ENCODE assay signal across 7 cellular contexts in the genomic region with DNA sequence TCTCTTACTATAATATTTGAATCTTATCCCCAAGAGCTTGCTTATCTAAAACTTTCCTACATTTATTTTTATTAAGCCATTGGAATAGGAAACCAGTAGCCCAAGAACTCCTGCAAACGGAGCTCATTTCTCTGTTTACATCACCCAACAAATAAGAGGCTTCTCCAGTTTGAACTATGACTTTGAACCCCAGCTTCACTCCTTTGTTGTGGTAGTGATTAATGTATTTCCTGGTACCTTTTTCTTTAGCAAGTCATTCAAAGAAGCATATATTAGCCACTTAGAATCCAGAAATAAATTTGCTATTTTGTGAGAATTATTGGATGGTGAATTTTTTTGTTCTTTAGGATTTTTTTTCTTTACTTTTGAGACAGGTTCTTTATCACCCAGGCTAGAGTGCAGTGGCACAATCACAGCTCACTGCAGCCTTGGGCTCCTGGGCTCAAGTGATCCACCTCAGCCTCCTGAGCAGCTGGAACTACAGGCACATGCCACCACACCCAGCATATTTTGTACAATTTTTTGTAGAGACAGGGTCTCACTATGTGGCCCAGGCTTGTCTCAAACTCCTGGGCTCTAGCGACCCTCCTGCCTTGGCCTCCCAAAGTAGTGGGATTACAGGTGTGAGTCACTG.
DNase-seq lines count a peak whose midpoint lies in the region; ATAC-seq and TF ChIP-seq lines count a peak whose summit lies in the region.
"Not testable (repeated sequence)": the region's sequence is repeated elsewhere in the genome, so short reads cannot be mapped to it uniquely, and the experiment has no call there.

No MANE protein-coding gene starts in this region.

- BruUV-seq in mammary epithelial cell (replicated peaks; lab: Mats Ljungman, UMichigan): not testable (repeated sequence)

- POLR2A ChIA-PET in SK-N-SH (lab: Yijun Ruan, JAX): not testable (repeated sequence)

- TF ChIP-seq EP300 in SK-N-SH (IDR thresholded peaks at IDR 0.05; ENCODE audit: borderline replicate concordance in 1 of 2, low read depth in 1 of 2, low read length in 1 of 2): not testable (repeated sequence)

- dilution Hi-C loops in mammary epithelial cell (cut with HindIII; ENCODE audit: low sequenced_read_pairs): not testable (repeated sequence)

- CTCF ChIA-PET in SK-N-SH (lab: Yijun Ruan, JAX); mammary epithelial cell (lab: Charles Lee; ENCODE audit: low non-redundant PET): not testable (repeated sequence)
- CTCF ChIA-PET in activated naive CD4-positive, alpha-beta T cell treated with anti-CD3 and anti-CD28 coated beads, Interleukin-2, amount 10 ng/mL, durations not matched to agents 7 days and 5 days (lab: Charles Lee): interaction anchor here (0.5 to 0.7 kb wide), 3 partner anchors 24 to 127 kb away, joined by 3 read pairs; no protein-coding TSS in a partner anchor

- not testable (repeated sequence) for TF ChIP-seq CTCF in HFFc6 (IDR thresholded peaks at IDR 0.05); SK-N-SH (IDR thresholded peaks at IDR 0.05); mammary epithelial cell (conservative IDR thresholded peaks at IDR 0.05 in 1 of 2, IDR thresholded peaks at IDR 0.05 in 1 of 2; ENCODE audit: extremely low read depth in 1 of 2, insufficient read depth in 1 of 2, low read depth in 1 of 2, low read length in 2 of 2); fibroblast of pulmonary artery (IDR thresholded peaks at IDR 0.05; ENCODE audit: low read length, missing control alignments); osteoblast (IDR thresholded peaks at IDR 0.05; ENCODE audit: extremely low read depth, low read depth, low read length)

- not testable (repeated sequence) for H3K27me3 ChIP-seq in SK-N-SH (ENCODE audit: insufficient read depth); mammary epithelial cell (ENCODE audit: insufficient read depth, low read length); osteoblast (ENCODE audit: insufficient read depth, low read length)

- peak overlapping the region; percentile 71 for H3K4me3 Mint-ChIP-seq in HFFc6
- H3K4me3 Mint-ChIP-seq in activated naive CD4-positive, alpha-beta T cell treated with anti-CD3 and anti-CD28 coated beads, Interleukin-2, amount 10 ng/mL, durations not matched to agents 7 days and 5 days: not testable (repeated sequence)
- H3K4me3 Mint-ChIP-seq in stimulated activated naive CD8-positive, alpha-beta T cell treated with anti-CD3 and anti-CD28 coated beads, Interleukin-15, amount 100 ng/mL, for 72 hours: peak overlapping the region; percentile 52 to 59

- not testable (repeated sequence) for H3K9me3 Mint-ChIP-seq in HFFc6; activated naive CD4-positive, alpha-beta T cell treated with anti-CD3 and anti-CD28 coated beads, Interleukin-2, amount 10 ng/mL, durations not matched to agents 7 days and 5 days; stimulated activated naive CD8-positive, alpha-beta T cell treated with anti-CD3 and anti-CD28 coated beads, Interleukin-15, amount 100 ng/mL, for 72 hours

- H3K4me2 ChIP-seq in SK-N-SH: peak overlapping the region; percentile 69
- H3K4me2 ChIP-seq in mammary epithelial cell (ENCODE audit: insufficient read depth, low read depth, low read length): peak overlapping the region; percentile 48
- peak overlapping the region; percentile 74 for H3K4me2 ChIP-seq in osteoblast (ENCODE audit: insufficient read depth, low read length)

- 74% methylated on average over 2 of the region's 2 CpGs for WGBS in SK-N-SH (ENCODE audit: low lambda C conversion rate)
- 62% methylated on average over 2 of the region's 2 CpGs for WGBS in mammary epithelial cell (ENCODE audit: low coverage, missing lambda C conversion rate)

- H3K4me1 ChIP-seq in SK-N-SH (ENCODE audit: control insufficient read depth in 1 of 2, insufficient read depth in 2 of 2, low read depth in 1 of 2, low read length in 1 of 2): peaks cover 5 to 47% of the 10 kb centered on the region in 2 experiments; a peak in 3 of 4 replicates
- peaks cover 42% of the 10 kb centered on the region for H3K4me1 ChIP-seq in mammary epithelial cell (ENCODE audit: insufficient read depth, low read length)
- peaks cover 46% of the 10 kb centered on the region for H3K4me1 ChIP-seq in osteoblast (ENCODE audit: insufficient read depth, low read length)

- H3K36me3 Mint-ChIP-seq in HFFc6 (ENCODE audit: low read depth): peaks cover 19% of the 10 kb centered on the region
- H3K36me3 Mint-ChIP-seq in activated naive CD4-positive, alpha-beta T cell treated with anti-CD3 and anti-CD28 coated beads, Interleukin-2, amount 10 ng/mL, durations not matched to agents 7 days and 5 days: not testable (repeated sequence)

- not testable (repeated sequence) for DNase-seq in HFFc6; SK-N-SH; activated naive CD4-positive, alpha-beta T cell treated with anti-CD3 and anti-CD28 coated beads, Interleukin-2, amount 10 ng/mL, durations not matched to agents 7 days and 5 days; mammary epithelial cell; fibroblast of pulmonary artery (ENCODE audit: low read depth); osteoblast (ENCODE audit: insufficient read length, low spot score, missing footprints); stimulated activated naive CD8-positive, alpha-beta T cell treated with anti-CD3 and anti-CD28 coated beads, Interleukin-15, amount 100 ng/mL, for 72 hours

- not testable (repeated sequence) for H3K9me2 ChIP-seq in SK-N-SH

- intact Hi-C loops in mammary epithelial cell (cut with micrococcal nuclease): loop anchor here (2.0 to 10.0 kb wide), 3 partner anchors 35 to 103 kb away; a partner anchor contains a TSS

- TF ChIP-seq RAD21 in SK-N-SH (IDR thresholded peaks at IDR 0.05; ENCODE audit: low read length): not testable (repeated sequence)

- H3K36me3 ChIP-seq in SK-N-SH (replicated peaks in 1 of 2; ENCODE audit: control insufficient read depth in 1 of 2, insufficient read depth in 2 of 2, low read length in 1 of 2): peaks cover 3 to 25% of the 10 kb centered on the region in 2 experiments
- not testable (repeated sequence) for H3K36me3 ChIP-seq in mammary epithelial cell (ENCODE audit: insufficient read depth, low read length); osteoblast (ENCODE audit: insufficient read depth, low read length)

- peak; percentile 87 for ATAC-seq in stimulated activated naive CD8-positive, alpha-beta T cell treated with anti-CD3 and anti-CD28 coated beads, Interleukin-15, amount 100 ng/mL, for 72 hours

- H3F3A ChIP-seq in SK-N-SH (replicated peaks; ENCODE audit: insufficient read depth): peaks cover 75% of the 10 kb centered on the region

- peak overlapping the region; percentile 90 for H3K27ac Mint-ChIP-seq in HFFc6
- H3K27ac Mint-ChIP-seq in activated naive CD4-positive, alpha-beta T cell treated with anti-CD3 and anti-CD28 coated beads, Interleukin-2, amount 10 ng/mL, durations not matched to agents 7 days and 5 days: peak overlapping the region; percentile 56
- H3K27ac Mint-ChIP-seq in stimulated activated naive CD8-positive, alpha-beta T cell treated with anti-CD3 and anti-CD28 coated beads, Interleukin-15, amount 100 ng/mL, for 72 hours: peak overlapping the region in 1 of 2 donors; percentile 94

- H3K27ac ChIP-seq in SK-N-SH (ENCODE audit: low read depth in 2 of 2, low read length in 1 of 2) (peak overlapping the region; percentile 62 to 98; a peak in 3 of 4 replicates), mammary epithelial cell (ENCODE audit: insufficient read depth, low read depth, low read length) (peak overlapping the region; percentile 85), osteoblast (ENCODE audit: low read depth, low read length) (peak overlapping the region; percentile 97)

- H2AFZ ChIP-seq in SK-N-SH (ENCODE audit: low read depth); mammary epithelial cell (ENCODE audit: low read depth, low read length); osteoblast (ENCODE audit: low read length): not testable (repeated sequence)

- in situ Hi-C loops in mammary epithelial cell (cut with MboI; ENCODE audit: low sequenced_read_pairs in 2 of 2): not testable (repeated sequence)

- not testable (repeated sequence) for H3K27me3 Mint-ChIP-seq in HFFc6 (ENCODE audit: insufficient read depth); activated naive CD4-positive, alpha-beta T cell treated with anti-CD3 and anti-CD28 coated beads, Interleukin-2, amount 10 ng/mL, durations not matched to agents 7 days and 5 days; stimulated activated naive CD8-positive, alpha-beta T cell treated with anti-CD3 and anti-CD28 coated beads, Interleukin-15, amount 100 ng/mL, for 72 hours

- not testable (repeated sequence) for H3K4me3 ChIP-seq in SK-N-SH (ENCODE audit: low read depth in 2 of 2, low read length in 1 of 2)
- peak overlapping the region in 1 of 3 experiments; percentile 8 for H3K4me3 ChIP-seq in mammary epithelial cell (replicated peaks in 1 of 3; ENCODE audit: insufficient read depth in 1 of 3, low read depth in 2 of 3, low read length in 3 of 3)
- peak overlapping the region; percentile 21 for H3K4me3 ChIP-seq in fibroblast of pulmonary artery (replicated peaks; ENCODE audit: low read depth, low read length)
- peak overlapping the region; percentile 13 for H3K4me3 ChIP-seq in osteoblast (ENCODE audit: insufficient read depth, low read length)

- H3K4me1 Mint-ChIP-seq in HFFc6 (ENCODE audit: low read depth): peaks cover 87% of the 10 kb centered on the region
- H3K4me1 Mint-ChIP-seq in activated naive CD4-positive, alpha-beta T cell treated with anti-CD3 and anti-CD28 coated beads, Interleukin-2, amount 10 ng/mL, durations not matched to agents 7 days and 5 days: peaks cover 18% of the 10 kb centered on the region
- H3K4me1 Mint-ChIP-seq in stimulated activated naive CD8-positive, alpha-beta T cell treated with anti-CD3 and anti-CD28 coated beads, Interleukin-15, amount 100 ng/mL, for 72 hours: peaks cover 17% of the 10 kb centered on the region

- H4K20me1 ChIP-seq in SK-N-SH (ENCODE audit: insufficient read depth); mammary epithelial cell (ENCODE audit: insufficient read depth, low read length); osteoblast (ENCODE audit: insufficient read depth, low read length): not testable (repeated sequence)

- not testable (repeated sequence) for H3K9me3 ChIP-seq in SK-N-SH; mammary epithelial cell (replicated peaks; ENCODE audit: insufficient read depth, low read length); osteoblast (ENCODE audit: low read depth, low read length)

- H3K79me2 ChIP-seq in SK-N-SH (ENCODE audit: insufficient read depth) (peaks cover 90% of the 10 kb centered on the region), mammary epithelial cell (ENCODE audit: insufficient read depth, low read length) (peaks cover 82% of the 10 kb centered on the region), osteoblast (ENCODE audit: insufficient read depth, low read length) (peaks cover 71% of the 10 kb centered on the region)

- H3K9ac ChIP-seq in SK-N-SH: peak overlapping the region; percentile 54; the same call in 1 of the 2 replicates
- not testable (repeated sequence) for H3K9ac ChIP-seq in mammary epithelial cell (ENCODE audit: insufficient read depth, low read length)
